9 cellular contexts compared by ENCODE assay signal in the genomic region with DNA sequence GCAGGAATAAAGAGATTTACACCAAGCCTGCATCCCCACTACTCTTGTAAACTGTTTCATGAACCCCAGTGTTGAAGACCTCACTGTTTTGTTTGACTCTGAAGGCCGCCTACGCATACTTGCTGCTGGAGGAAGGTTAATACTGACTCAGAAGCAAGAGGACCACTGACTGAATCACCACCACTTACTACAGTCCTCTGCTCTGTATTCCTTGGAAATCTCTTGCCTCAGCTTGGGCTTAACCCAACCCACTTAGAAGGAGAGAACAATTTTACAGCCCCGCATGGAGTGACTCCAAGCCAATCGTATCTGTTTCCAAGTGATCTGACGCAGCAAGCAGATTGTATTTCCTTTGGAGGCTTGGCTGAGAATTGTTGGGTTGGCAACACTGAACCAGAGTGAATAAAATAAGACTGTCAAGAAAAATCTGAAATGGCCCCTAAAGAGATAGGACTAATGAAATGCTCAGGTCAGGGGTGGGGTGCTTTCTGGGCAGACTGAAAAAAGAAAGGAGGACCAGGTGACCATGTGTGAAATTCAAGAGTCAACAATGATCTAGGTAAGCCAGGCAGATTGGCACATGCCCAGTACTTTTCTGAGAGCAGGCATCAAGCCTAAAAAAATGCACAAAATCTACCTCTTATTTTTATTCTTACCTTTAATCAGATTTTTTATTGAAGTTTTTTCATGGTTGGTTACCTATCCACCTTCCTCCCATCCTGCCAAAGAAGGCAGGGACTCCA.
DNase-seq lines count a peak whose midpoint lies in the region; ATAC-seq and TF ChIP-seq lines count a peak whose summit lies in the region.
"Had no signal": no experiment of that assay in that cellular context is flagged by ENCODE, and none has a peak within 500 bp of the region (broad histone marks: within the 10 kb centered on the region; RNA-seq: fewer than 3 reads in every experiment).

No MANE protein-coding gene starts in this region.

- H3K4me3 ChIP-seq in duodenal mucosa (ENCODE audit: low read depth in 1 of 2, low read length in 2 of 2): no peak overlapping the region
- H3K4me3 ChIP-seq in mucosa of descending colon: no peak overlapping the region
- H3K4me3 ChIP-seq in upper lobe of left lung: no peak overlapping the region

- WGBS in upper lobe of left lung, 2 donors: 83 to 84% methylated on average over 4 to 5 of the region's 5 CpGs

- no peak for TF ChIP-seq CTCF in mucosa of descending colon (IDR thresholded peaks at IDR 0.05)
- TF ChIP-seq CTCF in upper lobe of left lung (IDR thresholded peaks at IDR 0.05): no peak

- H3K27me3 ChIP-seq in duodenal mucosa (ENCODE audit: control insufficient read depth in 1 of 2, insufficient read depth in 2 of 2, low read length in 2 of 2): no peaks in the 10 kb centered on the region
- H3K27me3 ChIP-seq in upper lobe of left lung: no peaks in the 10 kb centered on the region

- intact Hi-C loops in mucosa of descending colon (cut with DNase I, micrococcal nuclease): loop anchor here in 1 of 2 donors (10.0 kb wide), 1 partner anchor 110 kb away; no protein-coding TSS in a partner anchor

- no peak overlapping the region for H3K9ac ChIP-seq in duodenal mucosa (ENCODE audit: low read depth in 1 of 2, low read length in 2 of 2)

- no peak for TF ChIP-seq EP300 in upper lobe of left lung (IDR thresholded peaks at IDR 0.05)

- H3K36me3 ChIP-seq in duodenal mucosa (ENCODE audit: control insufficient read depth in 1 of 2, insufficient read depth in 2 of 2, low read length in 2 of 2): no peaks in the 10 kb centered on the region
- no peaks in the 10 kb centered on the region for H3K36me3 ChIP-seq in mucosa of descending colon (ENCODE audit: low read depth)
- H3K36me3 ChIP-seq in upper lobe of left lung: no peaks in the 10 kb centered on the region

- TF ChIP-seq POLR2A in upper lobe of left lung (IDR thresholded peaks at IDR 0.05): no peak

- H3K9me3 ChIP-seq in duodenal mucosa (ENCODE audit: control insufficient read depth in 1 of 2, low read length in 2 of 2): no peaks in the 10 kb centered on the region
- no peaks in the 10 kb centered on the region for H3K9me3 ChIP-seq in mucosa of descending colon
- no peaks in the 10 kb centered on the region for H3K9me3 ChIP-seq in upper lobe of left lung

- H3K4me1 ChIP-seq in duodenal mucosa (ENCODE audit: control insufficient read depth in 1 of 2, insufficient read depth in 2 of 2, low read length in 2 of 2) (peaks cover 10 to 22% of the 10 kb centered on the region in 2 donors), mucosa of descending colon (ENCODE audit: low read depth) (no peaks in the 10 kb centered on the region), upper lobe of left lung (peaks cover 21 to 29% (median 28%) of the 10 kb centered on the region in 4 donors)

- DNase-seq in NCI-H1105 treated with DMSO at 0.1 percent for 48 hours (lab: John Stamatoyannopoulos, UW) (peak; percentile 2), NCI-H1105 (lab: John Stamatoyannopoulos, UW) (no peak), mucosa of descending colon (peak in 1 of 3 donors; percentile 58), upper lobe of left lung (no peak), inferior parietal cortex (ENCODE audit: extremely low spot score) (no peak), OCI-M1 (lab: John Stamatoyannopoulos, UW) (no peak)
- no peak for DNase-seq in activated CD8-positive, alpha-beta memory T cell treated with anti-CD3 and anti-CD28 coated beads, Interleukin-2, amount 50 U/mL, for 48 hours
- DNase-seq: cortex of kidney had no signal

- H3K27ac ChIP-seq in duodenal mucosa (ENCODE audit: low read depth, low read length) (peak overlapping the region; percentile 35), upper lobe of left lung (peak overlapping the region; percentile 1 to 49 (median 30))

- peak; percentile 57 for ATAC-seq in mucosa of descending colon
- peak in 1 of 2 donors; percentile 75 for ATAC-seq in upper lobe of left lung (ENCODE audit: low FRiP score in 2 of 2)
